ENCODE assay signal across 22 cellular contexts in genomic region chr20:8124639-8125038, GRCh38. TPM values are rescaled to one million over a fixed set of nuclear protein-coding genes. Genes with fewer than 3 reads are reported as not detected.
A peak's percentile ranks its signal among the peaks of the same experiment; 100 is the strongest.
DNase-seq lines count a peak whose midpoint lies in the region; ATAC-seq and TF ChIP-seq lines count a peak whose summit lies in the region.
"Had no signal": no experiment of that assay in that cellular context is flagged by ENCODE, and none has a peak within 500 bp of the region (broad histone marks: within the 10 kb centered on the region; RNA-seq: fewer than 3 reads in every experiment).

No MANE protein-coding gene starts in this region.

- H3K14ac ChIP-seq in IMR-90 (replicated peaks; ENCODE audit: low read depth, low read length): no peak overlapping the region

- H3K18ac ChIP-seq in IMR-90 (ENCODE audit: low read depth, low read length): no peak overlapping the region

- H2AFZ ChIP-seq in IMR-90 (replicated peaks; ENCODE audit: low read length, poor library complexity): no peak overlapping the region
- H2AFZ ChIP-seq: GM23248 had no signal

- H3K9me1 ChIP-seq in IMR-90 (ENCODE audit: insufficient read depth, low read length): no peaks in the 10 kb centered on the region; the same call in none of the 2 replicates

- no peak overlapping the region for H4K8ac ChIP-seq in IMR-90 (ENCODE audit: low read depth in 2 of 2, low read length in 2 of 2)

- H3K36me3 ChIP-seq in IMR-90 (ENCODE audit: control insufficient read depth, insufficient read depth, low read length): no peaks in the 10 kb centered on the region
- H3K36me3 ChIP-seq in adipocyte (ENCODE audit: control insufficient read depth, insufficient read depth, low read length, severe bottlenecking): no peaks in the 10 kb centered on the region
- H3K36me3 ChIP-seq: BLaER1, Peyer's patch had no signal

- ATAC-seq in IMR-90 (ENCODE audit: low read depth): no peak

- H2BK120ac ChIP-seq in IMR-90 (ENCODE audit: low read depth, low read length): no peak overlapping the region

- H2AK5ac ChIP-seq in IMR-90 (ENCODE audit: low read depth, low read length): no peak overlapping the region

- no peak overlapping the region for H2BK5ac ChIP-seq in IMR-90 (ENCODE audit: low read depth, low read length, poor library complexity, severe bottlenecking)

- peaks cover 5% of the 10 kb centered on the region for H3K4me1 ChIP-seq in IMR-90 (ENCODE audit: control insufficient read depth, insufficient read depth, low read length)
- no peaks in the 10 kb centered on the region for H3K4me1 ChIP-seq in adipocyte (ENCODE audit: control insufficient read depth, insufficient read depth, low read length)
- H3K4me1 ChIP-seq: Peyer's patch had no signal

- no peak overlapping the region for H2BK20ac ChIP-seq in IMR-90 (ENCODE audit: low read depth, low read length)

- no peak overlapping the region for H2AK9ac ChIP-seq in IMR-90 (replicated peaks; ENCODE audit: low read depth, low read length, poor library complexity)

- POLR2A ChIA-PET in IMR-90 (lab: Charles Lee; ENCODE audit: unreplicated experiment): no interaction called here

- H3K9me3 ChIP-seq in IMR-90 (ENCODE audit: control insufficient read depth, insufficient read depth, low read length) (no peaks in the 10 kb centered on the region), adipocyte (ENCODE audit: control insufficient read depth, low read length) (no peaks in the 10 kb centered on the region)
- H3K9me3 ChIP-seq: BLaER1, Peyer's patch, SK-N-SH had no signal

- H3K56ac ChIP-seq in IMR-90 (ENCODE audit: extremely low read depth, insufficient read depth, low read length): no peak overlapping the region

- no peak overlapping the region for H3K4ac ChIP-seq in IMR-90 (ENCODE audit: low read depth, low read length)

- H3K4me2 ChIP-seq in IMR-90 (ENCODE audit: low read depth, low read length): no peak overlapping the region
- H3K4me2 ChIP-seq: BLaER1, KMS-11, SK-N-SH had no signal

- H3K9ac ChIP-seq in IMR-90 (ENCODE audit: low read depth, low read length) (no peak overlapping the region), adipocyte (ENCODE audit: low read length) (no peak overlapping the region)
- H3K9ac ChIP-seq: BLaER1, GM23248, KMS-11, SK-N-SH had no signal

- TF ChIP-seq POLR2A in IMR-90 (IDR thresholded peaks at IDR 0.05; ENCODE audit: low read depth, low read length): no peak

- intact Hi-C loops in IMR-90 (cut with micrococcal nuclease): loop anchor here (5.0 kb wide), 1 partner anchor 62 kb away; no protein-coding TSS in a partner anchor

- H3K23ac ChIP-seq in IMR-90 (ENCODE audit: low read depth, low read length): no peak overlapping the region

- no TSS peak for BruUV-seq in IMR-90 (replicated peaks; lab: Mats Ljungman, UMichigan)

- no peak overlapping the region for H4K5ac ChIP-seq in IMR-90 (ENCODE audit: low read depth, low read length)

- no peaks in the 10 kb centered on the region for H3K27me3 ChIP-seq in IMR-90 (ENCODE audit: control insufficient read depth, insufficient read depth, low read length)
- H3K27me3 ChIP-seq in adipocyte (replicated peaks; ENCODE audit: control insufficient read depth, insufficient read depth, low read length): no peaks in the 10 kb centered on the region
- H3K27me3 ChIP-seq: BLaER1, Peyer's patch had no signal

- H3K27ac ChIP-seq in IMR-90 (ENCODE audit: insufficient read depth, low read length): no peak overlapping the region
- H3K27ac ChIP-seq: BLaER1, GM23248, KMS-11, Peyer's patch had no signal

- CTCF ChIA-PET in IMR-90 (lab: Yijun Ruan, JAX): interaction anchor here (0.7 kb wide), 1 partner anchor 598 kb away, joined by 3 read pairs; no protein-coding TSS in a partner anchor

- in situ Hi-C loops in IMR-90 (cut with MboI; ENCODE audit: low sequenced_read_pairs): loop anchor here (5.0 kb wide), 1 partner anchor 598 kb away; no protein-coding TSS in a partner anchor

- no peak overlapping the region for H4K91ac ChIP-seq in IMR-90 (ENCODE audit: insufficient read depth, low read depth, low read length)

- no peaks in the 10 kb centered on the region for H3K79me1 ChIP-seq in IMR-90 (ENCODE audit: low read depth in 1 of 2, low read length in 2 of 2)

- no peak for TF ChIP-seq RAD21 in IMR-90 (IDR thresholded peaks at IDR 0.05; ENCODE audit: low read length)

- no peaks in the 10 kb centered on the region for H4K20me1 ChIP-seq in IMR-90 (ENCODE audit: insufficient read depth, low read length)
- H4K20me1 ChIP-seq: BLaER1 had no signal

- dilution Hi-C loops in IMR-90 (cut with HindIII; ENCODE audit: low sequenced_read_pairs, unreplicated experiment): no loop called here

- H3K4me3 ChIP-seq in IMR-90 (ENCODE audit: insufficient read depth, low read depth, low read length) (no peak overlapping the region), adipocyte (ENCODE audit: low read length) (no peak overlapping the region), fibroblast of the aortic adventitia (ENCODE audit: low read depth, low read length) (no peak overlapping the region)
- H3K4me3 ChIP-seq: BLaER1, GM23248, Peyer's patch had no signal

- DNase-seq in IMR-90: peak; percentile 46
- peak; percentile 25 for DNase-seq in adipocyte (ENCODE audit: low read depth)
- DNase-seq in fibroblast of the aortic adventitia (ENCODE audit: low read depth): peak; percentile 60
- DNase-seq in superior temporal gyrus (ENCODE audit: extremely low spot score): peak; percentile 3
- DNase-seq in NCI-H2029 (lab: John Stamatoyannopoulos, UW): no peak
- no peak for DNase-seq in HuH-7.5 (ENCODE audit: low spot score)
- no peak for DNase-seq in mucosa of gallbladder (ENCODE audit: low spot score)
- DNase-seq: CD4-positive, CD25-positive, alpha-beta regulatory T cell; DMS153; GM23248; H7; MM.1S; NCI-H1694; NCI-H2081; NCI-H226; NCI-H510A; NCI-H69; Peyer's patch; SK-N-SH had no signal

- no peak overlapping the region for H2BK15ac ChIP-seq in IMR-90 (ENCODE audit: low read depth, low read length)

- TF ChIP-seq CTCF in IMR-90 (conservative IDR thresholded peaks at IDR 0.05; ENCODE audit: low read depth, low read length): no peak
- TF ChIP-seq CTCF in fibroblast of the aortic adventitia (IDR thresholded peaks at IDR 0.05; ENCODE audit: insufficient read depth, low read length): no peak

TF ChIP-seq in IMR-90, 13 proteins besides CTCF, POLR2A, EP300 and RAD21:
- TF ChIP-seq SMC3 (IDR thresholded peaks at IDR 0.05; ENCODE audit: low read depth, low read length) (no peak), MAFK (IDR thresholded peaks at IDR 0.05; ENCODE audit: low read depth, low read length) (0 out of 2 replicates have a peak, but pooled peaks have one; percentile 9), RCOR1 (IDR thresholded peaks at IDR 0.05; ENCODE audit: insufficient replicate concordance, low read length) (no peak), NFE2L2 (IDR thresholded peaks at IDR 0.05; ENCODE audit: low read depth, low read length) (no peak)

RNA-seq across cellular contexts. Expression of gene PLCB1, which starts 7.4 kb away (rescaled TPM):
- total RNA-seq in IMR-90 (2012; rRNA removed) (16.1 and 17.5 TPM in 2 replicates), fibroblast of the aortic adventitia (ENCODE audit: low replicate concordance) (39.2 and 46.5 TPM in 2 replicates), mucosa of gallbladder (19.0 TPM)
- polyA plus RNA-seq in IMR-90 (2012; rRNA removed): 4.4 and 5.6 TPM in 2 replicates
- 2.1 and 2.3 TPM in 2 replicates for polyA plus RNA-seq in IMR-90 (2012; cell fraction: cytosol; rRNA removed)
- polyA plus RNA-seq in IMR-90 (2012; cell fraction: nucleus; rRNA removed; ENCODE audit: low replicate concordance): 1.3 and 5.0 TPM in 2 replicates
- total RNA-seq: G401 had no signal

Comparison
In these comparisons a context has a peak if more than half of its experiments do, and no peak if none do; other contexts are left out.
1. DNase-seq: peak in IMR-90 (single experiment), adipocyte (single experiment), fibroblast of the aortic adventitia (single experiment) and superior temporal gyrus (single experiment); none in NCI-H2029 (single experiment), HuH-7.5 (single experiment) and mucosa of gallbladder (single experiment).